Comparison of ENCODE assay signal across 1 cellular context in genomic region chr17:78355701-78356100, GRCh38.
TF ChIP-seq lines count a peak whose summit lies in the region.

No MANE protein-coding gene starts in this region.

TF ChIP-seq in K562, 482 proteins besides CTCF, POLR2A, EP300 and RAD21:
- no peak for TF ChIP-seq NONO (IDR thresholded peaks at IDR 0.05; ENCODE audit: low read depth in 2 of 2, low read length in 1 of 2)
- no peak for TF ChIP-seq MEIS2 (IDR thresholded peaks at IDR 0.05; ENCODE audit: partially characterized antibody)
- 0 out of 2 replicates have a peak, but pooled peaks have one; percentile 46 for TF ChIP-seq FOXP1 (CRISPR knock-in tag; IDR thresholded peaks at IDR 0.05)
- TF ChIP-seq ZBTB11 (CRISPR knock-in tag; IDR thresholded peaks at IDR 0.05) = no peak
- no peak for TF ChIP-seq ZNF785 (CRISPR knock-in tag; IDR thresholded peaks at IDR 0.05)
- no peak for TF ChIP-seq ILF3 (IDR thresholded peaks at IDR 0.05; ENCODE audit: borderline replicate concordance)
- TF ChIP-seq ETV1 (tag; conservative IDR thresholded peaks at IDR 0.05; ENCODE audit: low read depth) = no peak
- no peak for TF ChIP-seq SOX6 (IDR thresholded peaks at IDR 0.05)
- no peak for TF ChIP-seq FOXA3 (CRISPR knock-in tag; conservative IDR thresholded peaks at IDR 0.05 in 1 of 2, IDR thresholded peaks at IDR 0.05 in 1 of 2)
- no peak for TF ChIP-seq RCOR1 (IDR thresholded peaks at IDR 0.05; ENCODE audit: borderline replicate concordance in 1 of 2, low read depth in 2 of 2, low read length in 2 of 2)
- no peak for TF ChIP-seq MCM3 (IDR thresholded peaks at IDR 0.05)
- 0 out of 2 replicates have a peak, but pooled peaks have one; percentile 18 for TF ChIP-seq USF1 (CRISPR knock-in tag; IDR thresholded peaks at IDR 0.05)
- TF ChIP-seq ZFX (CRISPR knock-in tag; IDR thresholded peaks at IDR 0.05) = 0 out of 2 replicates have a peak, but pooled peaks have one; percentile 16
